ENCODE assay signal across 34 cellular contexts in the genomic region with DNA sequence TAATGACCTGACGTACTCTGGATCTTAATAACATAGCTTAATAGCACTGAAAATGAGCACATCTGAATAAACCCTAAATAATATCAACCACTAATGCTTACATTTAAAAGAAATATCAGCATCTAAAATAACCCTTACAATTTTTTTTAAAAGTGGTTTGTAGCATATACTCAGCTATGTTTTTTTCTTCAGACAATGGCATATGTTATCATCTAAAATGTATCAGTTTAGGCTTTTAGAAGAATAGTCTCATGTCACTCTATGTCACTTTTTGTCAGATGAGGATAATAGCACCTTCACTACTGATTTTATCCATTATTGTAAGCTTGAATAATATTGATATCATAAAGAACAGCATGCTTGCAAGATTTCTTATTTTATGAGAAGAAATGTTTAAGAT.
"Had no signal": no experiment of that assay in that cellular context is flagged by ENCODE, and none has a peak within 500 bp of the region (broad histone marks: within the 10 kb centered on the region; RNA-seq: fewer than 3 reads in every experiment).

No MANE protein-coding gene starts in this region.

- H3K4me2 ChIP-seq: KMS-11 had no signal

- H3K9me3 ChIP-seq: MG63 had no signal

- H3K9ac ChIP-seq: KMS-11 had no signal

- H3K27me3 ChIP-seq: MG63 had no signal

- H3K4me3 ChIP-seq: MG63 had no signal

- H3K36me3 ChIP-seq: MG63 had no signal

- H3K27ac ChIP-seq: KMS-11 had no signal

- DNase-seq: Karpas-422, Kasumi-1, MG63, MM.1S, MV-4-11, NCI-H1048, NCI-H1092, NCI-H1092 treated with DMSO at 0.1 percent for 48 hours, NCI-H1105, NCI-H1105 treated with DMSO at 0.1 percent for 48 hours, NCI-H1417, NCI-H1417 treated with DMSO at 0.1 percent for 48 hours, NCI-H1436, NCI-H1436 treated with DMSO at 0.1 percent for 48 hours, NCI-H146, NCI-H1694, NCI-H1694 treated with DMSO at 0.1 percent for 48 hours, NCI-H187, NCI-H187 treated with DMSO at 0.1 percent for 48 hours, NCI-H1930, NCI-H2029, NCI-H2029 treated with DMSO at 0.1 percent for 48 hours, NCI-H2081, NCI-H2081 treated with DMSO at 0.1 percent for 48 hours, NCI-H2107, NCI-H2171, NCI-H2171 treated with DMSO at 0.1 percent for 48 hours, NCI-H2227 treated with DMSO at 0.1 percent for 48 hours, NCI-H226, NCI-H345, NCI-H446, NCI-H446 treated with DMSO at 0.1 percent for 48 hours, NCI-H510A had no signal
